ENCODE assay signal across 15 cellular contexts in genomic region chr10:17041626-17042520, GRCh38.
DNase-seq lines count a peak whose midpoint lies in the region; ATAC-seq, FAIRE-seq and TF ChIP-seq lines count a peak whose summit lies in the region.
"Had no signal": no experiment of that assay in that cellular context is flagged by ENCODE, and none has a peak within 500 bp of the region (broad histone marks: within the 10 kb centered on the region; RNA-seq: fewer than 3 reads in every experiment).

No MANE protein-coding gene starts in this region.

- peak overlapping the region in 3 of 10 donors; percentile 23 to 43 (median 23) for H3K27ac Mint-ChIP-seq in naive thymus-derived CD8-positive, alpha-beta T cell

- peak overlapping the region; percentile 68 for H3K9ac ChIP-seq in mesenchymal stem cell (ENCODE audit: low read length)
- H3K9ac ChIP-seq: GM23248 had no signal

- peaks cover 0 to 19% (median 8%) of the 10 kb centered on the region in 3 donors for H3K36me3 Mint-ChIP-seq in naive thymus-derived CD8-positive, alpha-beta T cell

- TF ChIP-seq CTCF in Panc1 (IDR thresholded peaks at IDR 0.05), result no peak
- TF ChIP-seq CTCF in astrocyte of the spinal cord (IDR thresholded peaks at IDR 0.05; ENCODE audit: low read depth, low read length), result no peak

- H3K14ac ChIP-seq in mesenchymal stem cell (ENCODE audit: low read length in 2 of 2), result no peak overlapping the region

- no peaks in the 10 kb centered on the region for H3K79me1 ChIP-seq in mesenchymal stem cell (replicated peaks; ENCODE audit: low read length, poor library complexity, severe bottlenecking)

- DNase-seq in Panc1 (ENCODE audit: low read depth, low spot score) (no peak), astrocyte of the spinal cord (ENCODE audit: low read depth, low spot score) (peak; percentile 39), mesenchymal stem cell (no peak), GM19239 (ENCODE audit: insufficient read length, low spot score) (no peak)
- DNase-seq in naive thymus-derived CD8-positive, alpha-beta T cell, result no peak
- DNase-seq: 8988T, GM23248, Karpas-422, NCI-H1417, NCI-H1930, NCI-H2171 had no signal

- H2BK5ac ChIP-seq in mesenchymal stem cell (ENCODE audit: low read depth, low read length, poor library complexity, severe bottlenecking), result no peak overlapping the region

- peak overlapping the region; percentile 64 for H2AFZ ChIP-seq in ACC112 (ENCODE audit: low read length, unreplicated experiment)
- no peak overlapping the region for H2AFZ ChIP-seq in mesenchymal stem cell (ENCODE audit: low read depth, low read length)
- H2AFZ ChIP-seq: GM23248 had no signal

- ATAC-seq in Panc1 (no peak), GM18909 (IDR thresholded peaks at IDR 0.05; ENCODE audit: poor library complexity, unreplicated experiment) (no peak), GM21360 (IDR thresholded peaks at IDR 0.05; ENCODE audit: unreplicated experiment) (no peak)
- ATAC-seq in naive thymus-derived CD8-positive, alpha-beta T cell, result no peak

- 54% methylated on average over 7 of the region's 7 CpGs for WGBS in mesenchymal stem cell

- POLR2A ChIA-PET in Panc1 (lab: Charles Lee), result no interaction called here
- POLR2A ChIA-PET in naive thymus-derived CD8-positive, alpha-beta T cell (lab: Charles Lee), result no interaction called here

- H3K4me2 ChIP-seq in mesenchymal stem cell (ENCODE audit: low read length, poor library complexity, severe bottlenecking), result no peak overlapping the region

- no peaks in the 10 kb centered on the region for H3K79me2 ChIP-seq in ACC112 (ENCODE audit: control insufficient read depth, insufficient read depth, low read length, unreplicated experiment)

- peak overlapping the region; percentile 60 for H3K27ac ChIP-seq in ACC112 (ENCODE audit: low read depth, low read length)
- peak overlapping the region; percentile 70 for H3K27ac ChIP-seq in Panc1 (ENCODE audit: low read length)
- H3K27ac ChIP-seq in mesenchymal stem cell (ENCODE audit: low read length, poor library complexity, severe bottlenecking), result no peak overlapping the region
- H3K27ac ChIP-seq: C4-2B, GM23248 had no signal

- H3K4me1 Mint-ChIP-seq in naive thymus-derived CD8-positive, alpha-beta T cell, result peaks cover 0 to 7% (median under 1%) of the 10 kb centered on the region in 4 donors

- no peak overlapping the region for H4K8ac ChIP-seq in mesenchymal stem cell (ENCODE audit: low read length)

- no peak overlapping the region for H4K91ac ChIP-seq in mesenchymal stem cell (ENCODE audit: low read length)

- H2BK12ac ChIP-seq in mesenchymal stem cell (ENCODE audit: low read length in 2 of 2), result no peak overlapping the region

- H3K23ac ChIP-seq in mesenchymal stem cell (ENCODE audit: low read length in 2 of 2), result no peak overlapping the region

- peak overlapping the region in 1 of 2 experiments; percentile 52 for H3K18ac ChIP-seq in mesenchymal stem cell (ENCODE audit: low read depth in 1 of 2, low read length in 2 of 2)

- no peak overlapping the region for H3K4ac ChIP-seq in mesenchymal stem cell (ENCODE audit: low read depth in 1 of 2, low read length in 2 of 2)

- H2AK5ac ChIP-seq in mesenchymal stem cell (ENCODE audit: low read length, severe bottlenecking), result no peak overlapping the region

- in situ Hi-C loops in Panc1 (cut with HindIII; ENCODE audit: low pct_unique_long_range_greater_than_20kb, low sequenced_read_pairs), result no loop called here
- in situ Hi-C loops in astrocyte of the spinal cord (cut with HindIII; ENCODE audit: low sequenced_read_pairs), result no loop called here

- peaks cover 30% of the 10 kb centered on the region for H3K4me1 ChIP-seq in ACC112 (ENCODE audit: control insufficient read depth, insufficient read depth, low read length, unreplicated experiment)
- peaks cover 5% of the 10 kb centered on the region; the same call in 1 of the 2 replicates for H3K4me1 ChIP-seq in Panc1 (ENCODE audit: control insufficient read depth, insufficient read depth, low read length)
- H3K4me1 ChIP-seq in mesenchymal stem cell (ENCODE audit: control insufficient read depth, insufficient read depth, low read depth, low read length), result no peaks in the 10 kb centered on the region

- CTCF ChIA-PET in Panc1 (lab: Charles Lee), result no interaction called here

- intact Hi-C loops in Panc1 (cut with micrococcal nuclease; ENCODE audit: unreplicated experiment), result no loop called here

- no peak for FAIRE-seq in GM19239 (lab: Jason Lieb, UNC)

- H3K4me3 Mint-ChIP-seq in naive thymus-derived CD8-positive, alpha-beta T cell, result no peak overlapping the region

- no peak overlapping the region for H2BK120ac ChIP-seq in mesenchymal stem cell (ENCODE audit: low read depth, low read length)

- H3K4me3 ChIP-seq in ACC112 (ENCODE audit: low read depth, low read length) (no peak overlapping the region), Panc1 (ENCODE audit: low read depth in 2 of 2, low read length in 2 of 2) (no peak overlapping the region), astrocyte of the spinal cord (ENCODE audit: low read depth, low read length) (no peak overlapping the region), mesenchymal stem cell (ENCODE audit: insufficient read depth in 1 of 2, low read depth in 1 of 2, low read length in 2 of 2) (no peak overlapping the region)
- H3K4me3 ChIP-seq: GM23248 had no signal

- H2BK15ac ChIP-seq in mesenchymal stem cell (ENCODE audit: low read depth, poor library complexity, severe bottlenecking), result no peak overlapping the region

- H3K9me3 ChIP-seq in Panc1 (ENCODE audit: control insufficient read depth, insufficient read depth, low read depth, low read length) (no peaks in the 10 kb centered on the region; the same call in 1 of the 2 replicates), mesenchymal stem cell (ENCODE audit: control insufficient read depth, low read length) (no peaks in the 10 kb centered on the region)

- H3K36me3 ChIP-seq in ACC112 (ENCODE audit: insufficient read depth, low read length) (no peaks in the 10 kb centered on the region; the same call in 1 of the 2 replicates), Panc1 (ENCODE audit: control insufficient read depth, insufficient read depth, low read length) (no peaks in the 10 kb centered on the region), mesenchymal stem cell (ENCODE audit: control insufficient read depth in 1 of 2, insufficient read depth in 2 of 2, low read depth in 1 of 2, low read length in 2 of 2) (no peaks in the 10 kb centered on the region)

- no peaks in the 10 kb centered on the region for H3K9me3 Mint-ChIP-seq in naive thymus-derived CD8-positive, alpha-beta T cell

- BruUV-seq in Panc1 (replicated peaks; lab: Mats Ljungman, UMichigan), result no TSS peak

- H3K27me3 ChIP-seq in ACC112 (ENCODE audit: insufficient read depth, low read length), result no peaks in the 10 kb centered on the region
- no peaks in the 10 kb centered on the region for H3K27me3 ChIP-seq in Panc1 (ENCODE audit: control insufficient read depth, insufficient read depth, low read length)
- H3K27me3 ChIP-seq in mesenchymal stem cell (ENCODE audit: control insufficient read depth in 1 of 2, insufficient read depth in 1 of 2, low read length in 2 of 2), result no peaks in the 10 kb centered on the region

- no peaks in the 10 kb centered on the region for H3K27me3 Mint-ChIP-seq in naive thymus-derived CD8-positive, alpha-beta T cell
